In genomic region chr9:37126214-37126788, GRCh38 we compare ENCODE assay signal across 18 cellular contexts. TPM values are rescaled to one million over a fixed set of nuclear protein-coding genes. Genes with fewer than 3 reads are reported as not detected.
DNase-seq lines count a peak whose midpoint lies in the region; ATAC-seq, FAIRE-seq and TF ChIP-seq lines count a peak whose summit lies in the region.
"Had no signal": no experiment of that assay in that cellular context is flagged by ENCODE, and none has a peak within 500 bp of the region (broad histone marks: within the 10 kb centered on the region; RNA-seq: fewer than 3 reads in every experiment).

No MANE protein-coding gene starts in this region.

- TF ChIP-seq POLR2A in K562 (conservative IDR thresholded peaks at IDR 0.05): no peak
- no peak for TF ChIP-seq POLR2A in GM12892 (IDR thresholded peaks at IDR 0.05; ENCODE audit: low read depth, low read length)

- H3K9me3 Mint-ChIP-seq in activated CD4-positive, alpha-beta T cell treated with anti-CD3 and anti-CD28 coated beads, Interleukin-2, amount 10 ng/mL, durations not matched to agents 24 days and 14 days: no peaks in the 10 kb centered on the region
- H3K9me3 Mint-ChIP-seq in CD4-positive, CD25-positive, alpha-beta regulatory T cell: no peaks in the 10 kb centered on the region
- H3K9me3 Mint-ChIP-seq: CD4-positive, alpha-beta T cell had no signal

- H3K4me3 ChIP-seq in CD4-positive, CD25-positive, alpha-beta regulatory T cell (ENCODE audit: low read depth, low read length): peak overlapping the region; percentile 5
- peak overlapping the region; percentile 41 for H3K4me3 ChIP-seq in Loucy (ENCODE audit: low read length, poor library complexity, severe bottlenecking)
- no peak overlapping the region for H3K4me3 ChIP-seq in K562

- no peaks in the 10 kb centered on the region for H3K27me3 ChIP-seq in CD4-positive, CD25-positive, alpha-beta regulatory T cell (ENCODE audit: control insufficient read depth, insufficient read depth, low read length)
- H3K27me3 ChIP-seq in Loucy (ENCODE audit: insufficient read depth, low read length, poor library complexity, severe bottlenecking): no peaks in the 10 kb centered on the region
- H3K27me3 ChIP-seq in K562 (ENCODE audit: control insufficient read depth in 2 of 2, insufficient read depth in 2 of 2, low read length in 2 of 2): no peaks in the 10 kb centered on the region

- no peak overlapping the region for H2AFZ ChIP-seq in Loucy (ENCODE audit: low read length)
- H2AFZ ChIP-seq in K562 (ENCODE audit: low read depth, low read length): no peak overlapping the region

- no peaks in the 10 kb centered on the region for H3K27me3 Mint-ChIP-seq in activated CD4-positive, alpha-beta T cell treated with anti-CD3 and anti-CD28 coated beads, Interleukin-2, amount 10 ng/mL, durations not matched to agents 24 days and 14 days
- H3K27me3 Mint-ChIP-seq in CD4-positive, CD25-positive, alpha-beta regulatory T cell: peaks cover 5% of the 10 kb centered on the region
- H3K27me3 Mint-ChIP-seq: CD4-positive, alpha-beta T cell had no signal

- H3K4me3 Mint-ChIP-seq in activated CD4-positive, alpha-beta T cell treated with anti-CD3 and anti-CD28 coated beads, Interleukin-2, amount 10 ng/mL, durations not matched to agents 24 days and 14 days: no peak overlapping the region
- no peak overlapping the region for H3K4me3 Mint-ChIP-seq in CD4-positive, CD25-positive, alpha-beta regulatory T cell
- H3K4me3 Mint-ChIP-seq: CD4-positive, alpha-beta T cell had no signal

- H3K36me3 ChIP-seq in CD4-positive, CD25-positive, alpha-beta regulatory T cell (ENCODE audit: control insufficient read depth, insufficient read depth, low read length): peaks cover 15% of the 10 kb centered on the region
- H3K36me3 ChIP-seq in Loucy (ENCODE audit: insufficient read depth, low read length) (peaks cover 12% of the 10 kb centered on the region; the same call in 1 of the 2 replicates), K562 (ENCODE audit: control insufficient read depth, insufficient read depth, low read length) (peaks cover 67% of the 10 kb centered on the region)

- H3K9ac ChIP-seq in Loucy (ENCODE audit: low read depth, low read length, poor library complexity, severe bottlenecking): no peak overlapping the region
- H3K9ac ChIP-seq in K562 (ENCODE audit: insufficient read depth in 1 of 2, low read depth in 2 of 2, low read length in 2 of 2): no peak overlapping the region

- H3K9me2 ChIP-seq in Loucy (replicated peaks; ENCODE audit: low read depth, low read length): no peaks in the 10 kb centered on the region

- CTCF ChIA-PET in K562 (lab: Yijun Ruan, JAX; ENCODE audit: low intra/inter-chr PET ratio): no interaction called here

- peak; percentile 15 for DNase-seq in activated CD4-positive, alpha-beta T cell treated with anti-CD3 and anti-CD28 coated beads, Interleukin-2, amount 10 ng/mL, durations not matched to agents 24 days and 14 days
- DNase-seq in activated CD4-positive, alpha-beta T cell treated with anti-CD3 and anti-CD28 coated beads, Interleukin-2, amount 50 U/mL, for 4 hours: no peak
- DNase-seq in CD4-positive, CD25-positive, alpha-beta regulatory T cell: peak in 1 of 3 donors; percentile 41
- DNase-seq in K562 (ENCODE audit: extremely low read depth in 1 of 4, low spot score in 3 of 4): no peak
- DNase-seq in T-helper 1 cell: no peak
- DNase-seq in activated CD8-positive, alpha-beta memory T cell treated with anti-CD3 and anti-CD28 coated beads, Interleukin-2, amount 50 U/mL, for 4 hours: no peak
- no peak for DNase-seq in GM12892 (ENCODE audit: insufficient read length)
- DNase-seq: CD4-positive, alpha-beta T cell; DMS53; GOT3; KG1; MM.1S; NCI-H1092 treated with DMSO at 0.1 percent for 48 hours; NCI-H226; NCI-H524 treated with DMSO at 0.1 percent for 48 hours; SHP77 had no signal

- no peak for TF ChIP-seq EP300 in K562 (IDR thresholded peaks at IDR 0.05; ENCODE audit: low read length)

- H4K20me1 ChIP-seq in Loucy (ENCODE audit: insufficient read depth, low read length, poor library complexity, severe bottlenecking): peaks cover 36% of the 10 kb centered on the region
- peaks cover 6% of the 10 kb centered on the region; the same call in 1 of the 2 replicates for H4K20me1 ChIP-seq in K562 (replicated peaks; ENCODE audit: control insufficient read depth, insufficient read depth, low read length)

- peak; percentile 74 to 78 for ATAC-seq in CD4-positive, CD25-positive, alpha-beta regulatory T cell (ENCODE audit: low read depth in 2 of 2)
- no peak for ATAC-seq in K562

- 54% methylated on average over 6 of the region's 6 CpGs for WGBS in K562 (ENCODE audit: insufficient coverage, low coverage, missing lambda C conversion rate)

- POLR2A ChIA-PET in K562 (lab: Yijun Ruan, JAX): no interaction called here

- H3K4me2 ChIP-seq in Loucy (ENCODE audit: low read depth, low read length, poor library complexity, severe bottlenecking) (peak overlapping the region; percentile 95), K562 (ENCODE audit: insufficient read depth, low read length) (peak overlapping the region; percentile 10; the same call in 1 of the 2 replicates)

- peaks cover 16% of the 10 kb centered on the region for H3K4me1 Mint-ChIP-seq in activated CD4-positive, alpha-beta T cell treated with anti-CD3 and anti-CD28 coated beads, Interleukin-2, amount 10 ng/mL, durations not matched to agents 24 days and 14 days
- H3K4me1 Mint-ChIP-seq in CD4-positive, CD25-positive, alpha-beta regulatory T cell: peaks cover 23 to 30% (median 26%) of the 10 kb centered on the region in 4 donors

- in situ Hi-C loops in K562 (cut with MboI): no loop called here

- peaks cover 34% of the 10 kb centered on the region for H3K4me1 ChIP-seq in CD4-positive, CD25-positive, alpha-beta regulatory T cell (ENCODE audit: control insufficient read depth, insufficient read depth, low read length, poor library complexity, severe bottlenecking)
- H3K4me1 ChIP-seq in Loucy (ENCODE audit: insufficient read depth, low read length, poor library complexity, severe bottlenecking): peaks cover 70% of the 10 kb centered on the region
- peaks cover 4 to 11% of the 10 kb centered on the region in 2 experiments; a peak in 4 of 5 replicates for H3K4me1 ChIP-seq in K562 (replicated peaks in 1 of 2; ENCODE audit: control insufficient read depth in 2 of 2, insufficient read depth in 2 of 2, low read length in 2 of 2)

- intact Hi-C loops in activated CD4-positive, alpha-beta T cell treated with anti-CD3 and anti-CD28 coated beads, Interleukin-2, amount 10 ng/mL, durations not matched to agents 24 days and 14 days (cut with micrococcal nuclease): no loop called here
- intact Hi-C loops in K562 (cut with micrococcal nuclease): loop anchor here (5.0 to 10.0 kb wide), 4 partner anchors 71 to 268 kb away; no protein-coding TSS in a partner anchor

- TF ChIP-seq RAD21 in K562 (CRISPR knock-in tag; conservative IDR thresholded peaks at IDR 0.05 in 1 of 2, IDR thresholded peaks at IDR 0.05 in 1 of 2): no peak

- no peaks in the 10 kb centered on the region for H3K9me1 ChIP-seq in K562 (ENCODE audit: control insufficient read depth, insufficient read depth, low read length)

- no peak for TF ChIP-seq CTCF in Loucy (conservative IDR thresholded peaks at IDR 0.05; ENCODE audit: low read length)
- TF ChIP-seq CTCF in K562 (IDR thresholded peaks at IDR 0.05 in 2 of 3, conservative IDR thresholded peaks at IDR 0.05 in 1 of 3; ENCODE audit: insufficient read depth in 2 of 3, low read depth in 1 of 3, low read length in 3 of 3): no peak

- H3K27ac Mint-ChIP-seq in activated CD4-positive, alpha-beta T cell treated with anti-CD3 and anti-CD28 coated beads, Interleukin-2, amount 10 ng/mL, durations not matched to agents 24 days and 14 days: no peak overlapping the region
- H3K27ac Mint-ChIP-seq in CD4-positive, CD25-positive, alpha-beta regulatory T cell: no peak overlapping the region
- H3K27ac Mint-ChIP-seq: CD4-positive, alpha-beta T cell had no signal

- no peaks in the 10 kb centered on the region for H3K9me3 ChIP-seq in CD4-positive, CD25-positive, alpha-beta regulatory T cell (ENCODE audit: control insufficient read depth in 2 of 2, low read length in 2 of 2)
- no peaks in the 10 kb centered on the region for H3K9me3 ChIP-seq in Loucy (ENCODE audit: insufficient read depth, low read depth, low read length)
- no peaks in the 10 kb centered on the region for H3K9me3 ChIP-seq in K562 (replicated peaks; ENCODE audit: control insufficient read depth, insufficient read depth, low read depth, low read length)

- H3K27ac ChIP-seq in CD4-positive, CD25-positive, alpha-beta regulatory T cell (ENCODE audit: insufficient read depth, low read length, poor library complexity, severe bottlenecking): no peak overlapping the region
- H3K27ac ChIP-seq in K562 (ENCODE audit: extremely low read depth, low read depth, low read length): no peak overlapping the region; the same call in 2 of the 3 replicates

- peaks cover 87% of the 10 kb centered on the region for H3K79me2 ChIP-seq in Loucy (ENCODE audit: insufficient read depth, low read length)
- peaks cover 88% of the 10 kb centered on the region for H3K79me2 ChIP-seq in K562 (ENCODE audit: control insufficient read depth, insufficient read depth, low read length)

- no peaks in the 10 kb centered on the region for H3F3A ChIP-seq in Loucy (ENCODE audit: low read depth)

- no TSS peak for BruUV-seq in K562 (replicated peaks; lab: Mats Ljungman, UMichigan)

- H3K36me3 Mint-ChIP-seq in activated CD4-positive, alpha-beta T cell treated with anti-CD3 and anti-CD28 coated beads, Interleukin-2, amount 10 ng/mL, durations not matched to agents 24 days and 14 days (ENCODE audit: low read depth): peaks cover 24% of the 10 kb centered on the region
- H3K36me3 Mint-ChIP-seq in CD4-positive, CD25-positive, alpha-beta regulatory T cell: peaks cover 7% of the 10 kb centered on the region

- FAIRE-seq in K562 (lab: Jason Lieb, UNC): no peak
- no peak for FAIRE-seq in GM12892 (lab: Jason Lieb, UNC)
- FAIRE-seq: RCC 7860 had no signal

RNA-seq across cellular contexts. Expression of gene ZCCHC7, which starts 5.9 kb away (rescaled TPM):
- 24.2 and 25.3 TPM in 2 replicates for total RNA-seq in activated CD4-positive, alpha-beta T cell treated with anti-CD3 and anti-CD28 coated beads, Interleukin-2, amount 10 ng/mL, durations not matched to agents 24 days and 14 days
- 43.6 TPM for total RNA-seq in CD4-positive, CD25-positive, alpha-beta regulatory T cell
- 10 to 100 TPM; 32.3 to 38.6 (median 34.0) TPM for polyA plus RNA-seq in CD4-positive, CD25-positive, alpha-beta regulatory T cell
- 44.6 and 234 TPM in 2 replicates for total RNA-seq in K562 (2011; cell fraction: chromatin; rRNA removed; ENCODE audit: low replicate concordance)
- 17.3 and 22.4 TPM in 2 replicates for total RNA-seq in K562 (2011; cell fraction: nucleolus; rRNA removed)
- total RNA-seq in K562 (2011; cell fraction: nucleoplasm; rRNA removed): 50.5 and 58.9 TPM in 2 replicates
- total RNA-seq in K562 (2014; rRNA removed): 38.4 and 41.9 TPM in 2 replicates
- total RNA-seq in K562 (2014; rRNA removed; fragmentation: Illumina TruSeq; extraction: Trizol): 62.7 and 71.3 TPM in 2 replicates
- 41.8 and 45.7 TPM in 2 replicates for total RNA-seq in K562 (2015; rRNA removed; fragmentation: Illumina TruSeq; extraction: Trizol)
- 48.0 and 48.8 TPM in 2 replicates for total RNA-seq in K562 (2021)
- 56.9 and 90.6 TPM in 2 replicates for polyA plus RNA-seq in K562 (2011; rRNA removed)
- polyA plus RNA-seq in K562 (2011; cell fraction: cytosol; rRNA removed): 35.0 and 54.6 TPM in 2 replicates
- polyA plus RNA-seq in K562 (2011; cell fraction: nucleus; rRNA removed): 41.3 and 55.1 TPM in 2 replicates
- polyA plus RNA-seq in K562 (2012): 35.9 and 44.3 TPM in 2 replicates
- polyA plus RNA-seq in K562 (2014; fragmentation: Illumina TruSeq; extraction: Trizol): 52.6 and 68.9 TPM in 2 replicates
- 10 to 100 TPM; 46.7 to 63.9 TPM for polyA plus RNA-seq in K562 (2014; fragmentation: Nextera tagmentation; extraction: Ambion mirVana)
- 34.1 and 36.1 TPM in 2 replicates for polyA plus RNA-seq in K562 (2014; rRNA removed)
- 78.5 and 120 TPM in 2 replicates for polyA minus RNA-seq in K562 (2011; rRNA and poly(A)+ RNA removed)
- polyA minus RNA-seq in K562 (2011; cell fraction: cytosol; rRNA and poly(A)+ RNA removed): 35.8 and 43.2 TPM in 2 replicates
- 40.1 and 81.5 TPM in 2 replicates for polyA minus RNA-seq in K562 (2011; cell fraction: nucleus; rRNA and poly(A)+ RNA removed)
- 60.8 TPM for polyA plus RNA-seq in GM12892 (2012; ENCODE audit: missing spikeins)
